Comparison of ENCODE assay signal across 8 cellular contexts in genomic region chr1:246117066-246117791, GRCh38.
DNase-seq lines count a peak whose midpoint lies in the region; ATAC-seq and TF ChIP-seq lines count a peak whose summit lies in the region.

No MANE protein-coding gene starts in this region.

- H2AFZ ChIP-seq in HCT116 (ENCODE audit: low read depth, low read length, poor library complexity, severe bottlenecking), result no peak overlapping the region

- H3K4me3 Mint-ChIP-seq in stimulated activated naive B cell treated with anti-CD40 and anti-IgM and Interleukin-4, amounts not matched to agents 10 μg/mL and 1 μg/mL and 100 μg/mL, for 72 hours, result peak overlapping the region; percentile 45 to 69

- DNase-seq in stimulated activated naive CD4-positive, alpha-beta T cell (lab: John Stamatoyannopoulos, UW), result peak; percentile 10 to 83 (median 60)
- DNase-seq in stimulated activated naive CD4-positive, alpha-beta T cell treated with Interleukin-2 at 50 U/mL for 16 hours (lab: John Stamatoyannopoulos, UW), result no peak
- DNase-seq in HCT116 (ENCODE audit: low read depth, low spot score) (no peak), MG63 (peak; percentile 9), astrocyte of the hippocampus (ENCODE audit: low read depth, low spot score) (peak; percentile 63), inferior parietal cortex (ENCODE audit: extremely low spot score) (peak; percentile 50)
- DNase-seq in stimulated activated naive B cell treated with anti-CD40 and anti-IgM and Interleukin-4, amounts not matched to agents 10 μg/mL and 1 μg/mL and 100 μg/mL, for 72 hours, result peak; percentile 11

- no peaks in the 10 kb centered on the region for H3K27me3 Mint-ChIP-seq in stimulated activated naive B cell treated with anti-CD40 and anti-IgM and Interleukin-4, amounts not matched to agents 10 μg/mL and 1 μg/mL and 100 μg/mL, for 72 hours

- no TSS peak for BruUV-seq in HCT116 (replicated peaks; lab: Mats Ljungman, UMichigan)

- H3K79me2 ChIP-seq in HCT116 (ENCODE audit: insufficient read depth, low read length), result no peaks in the 10 kb centered on the region

- H3K27ac ChIP-seq in HCT116 (ENCODE audit: low read depth, low read length), result no peak overlapping the region

- peak in 2 of 3 experiments; percentile 26 to 31; a peak in 1 of 6 replicates for TF ChIP-seq CTCF in HCT116 (IDR thresholded peaks at IDR 0.05 in 2 of 3, conservative IDR thresholded peaks at IDR 0.05 in 1 of 3; ENCODE audit: borderline replicate concordance in 1 of 3, insufficient read depth in 1 of 3, low read depth in 2 of 3, low read length in 2 of 3)

- RAD21 ChIA-PET in HCT116 (lab: Charles Lee; ENCODE audit: low non-redundant PET in 1 of 2, low total read pairs in 2 of 2, uncharacterized antibody in 2 of 2, unreplicated experiment in 2 of 2), result no interaction called here

- H3K27ac Mint-ChIP-seq in stimulated activated naive B cell treated with anti-CD40 and anti-IgM and Interleukin-4, amounts not matched to agents 10 μg/mL and 1 μg/mL and 100 μg/mL, for 72 hours, result peak overlapping the region; percentile 76

- intact Hi-C loops in HCT116 (cut with micrococcal nuclease), result loop anchor here (10.0 kb wide), 1 partner anchor 962 kb away; the partner anchor contains the start of gene KIF26B

- H3K36me3 Mint-ChIP-seq in stimulated activated naive B cell treated with anti-CD40 and anti-IgM and Interleukin-4, amounts not matched to agents 10 μg/mL and 1 μg/mL and 100 μg/mL, for 72 hours, result peaks cover 2 to 17% of the 10 kb centered on the region in 2 donors

- peaks cover 11 to 18% of the 10 kb centered on the region in 2 donors for H3K4me1 Mint-ChIP-seq in stimulated activated naive B cell treated with anti-CD40 and anti-IgM and Interleukin-4, amounts not matched to agents 10 μg/mL and 1 μg/mL and 100 μg/mL, for 72 hours

- H3K27me3 ChIP-seq in HCT116 (ENCODE audit: insufficient read depth, low read length) (no peaks in the 10 kb centered on the region), MG63 (no peaks in the 10 kb centered on the region)

- no peak overlapping the region for H3K4me2 ChIP-seq in HCT116 (ENCODE audit: low read length)

- H3K9ac ChIP-seq in HCT116 (ENCODE audit: low read length), result no peak overlapping the region

- peak; percentile 88 for ATAC-seq in HCT116
- peak; percentile 98 for ATAC-seq in SK-N-SH treated with all-trans-retinoic acid at 6 μM for 48 hours
- peak; percentile 95 to 97 for ATAC-seq in stimulated activated naive B cell treated with anti-CD40 and anti-IgM and Interleukin-4, amounts not matched to agents 10 μg/mL and 1 μg/mL and 100 μg/mL, for 72 hours (replicated peaks)

- POLR2A ChIA-PET in HCT116 (lab: Charles Lee), result no interaction called here

- H3K9me2 ChIP-seq in HCT116 (ENCODE audit: insufficient read depth), result no peaks in the 10 kb centered on the region

- peak; percentile 41; the same call in 1 of the 2 replicates for TF ChIP-seq RAD21 in HCT116 (IDR thresholded peaks at IDR 0.05; ENCODE audit: low read depth)

- no peaks in the 10 kb centered on the region for H3K36me3 ChIP-seq in HCT116 (ENCODE audit: control insufficient read depth in 1 of 2, insufficient read depth in 2 of 2, low read length in 2 of 2)
- no peaks in the 10 kb centered on the region for H3K36me3 ChIP-seq in MG63

- H4K20me1 ChIP-seq in HCT116 (ENCODE audit: insufficient read depth), result no peaks in the 10 kb centered on the region

- H3K4me3 ChIP-seq in HCT116 (replicated peaks in 1 of 2; ENCODE audit: low read depth in 1 of 2, low read length in 2 of 2) (no peak overlapping the region), MG63 (no peak overlapping the region)

- no peak for TF ChIP-seq POLR2A in HCT116 (IDR thresholded peaks at IDR 0.05; ENCODE audit: borderline replicate concordance, extremely low read depth, insufficient read depth, insufficient read length)

- no peaks in the 10 kb centered on the region for H3K4me1 ChIP-seq in HCT116 (ENCODE audit: control insufficient read depth in 1 of 2, insufficient read depth in 2 of 2, low read length in 2 of 2)

- CTCF ChIA-PET in HCT116 (lab: Charles Lee), result no interaction called here

- no peaks in the 10 kb centered on the region for H3K9me3 Mint-ChIP-seq in stimulated activated naive B cell treated with anti-CD40 and anti-IgM and Interleukin-4, amounts not matched to agents 10 μg/mL and 1 μg/mL and 100 μg/mL, for 72 hours

- H3K9me3 ChIP-seq in HCT116 (ENCODE audit: control insufficient read depth in 1 of 2, insufficient read depth in 1 of 2, low read depth in 1 of 2, low read length in 2 of 2) (no peaks in the 10 kb centered on the region), MG63 (no peaks in the 10 kb centered on the region)

TF ChIP-seq in HCT116, 20 proteins besides CTCF, POLR2A, EP300 and RAD21:
- TF ChIP-seq ZFX (IDR thresholded peaks at IDR 0.05) (no peak), REST (IDR thresholded peaks at IDR 0.05; ENCODE audit: low read depth) (no peak), EZH2 (IDR thresholded peaks at IDR 0.05) (no peak), SRF (IDR thresholded peaks at IDR 0.05; ENCODE audit: low read depth) (no peak)

TF ChIP-seq in SK-N-SH treated with all-trans-retinoic acid at 6 μM for 48 hours, 23 proteins besides CTCF, POLR2A, EP300 and RAD21:
- TF ChIP-seq TCF4 (CRISPR knock-in tag; IDR thresholded peaks at IDR 0.05; ENCODE audit: borderline replicate concordance), result no peak
- TF ChIP-seq ARNTL (CRISPR knock-in tag; IDR thresholded peaks at IDR 0.05; ENCODE audit: borderline replicate concordance, low read depth), result no peak
- no peak for TF ChIP-seq ZC3H10 (CRISPR knock-in tag; IDR thresholded peaks at IDR 0.05)
- no peak for TF ChIP-seq SNAI2 (CRISPR knock-in tag; IDR thresholded peaks at IDR 0.05)
- no peak for TF ChIP-seq OSR1 (CRISPR knock-in tag; IDR thresholded peaks at IDR 0.05)
- no peak for TF ChIP-seq ISL1 (CRISPR knock-in tag; IDR thresholded peaks at IDR 0.05)
- no peak for TF ChIP-seq RARB (CRISPR knock-in tag; IDR thresholded peaks at IDR 0.05)
- TF ChIP-seq TSHZ2 (CRISPR knock-in tag; IDR thresholded peaks at IDR 0.05), result no peak
- TF ChIP-seq ZNF8 (CRISPR knock-in tag; IDR thresholded peaks at IDR 0.05), result no peak
- no peak for TF ChIP-seq BACH2 (CRISPR knock-in tag; IDR thresholded peaks at IDR 0.05; ENCODE audit: borderline replicate concordance)
- no peak for TF ChIP-seq ZNF70 (CRISPR knock-in tag; IDR thresholded peaks at IDR 0.05)
- no peak for TF ChIP-seq TOX (CRISPR knock-in tag; IDR thresholded peaks at IDR 0.05; ENCODE audit: borderline replicate concordance)
- no peak for TF ChIP-seq CSRNP3 (CRISPR knock-in tag; IDR thresholded peaks at IDR 0.05)
- no peak for TF ChIP-seq ZFP3 (CRISPR knock-in tag; IDR thresholded peaks at IDR 0.05)
- no peak for TF ChIP-seq PATZ1 (CRISPR knock-in tag; IDR thresholded peaks at IDR 0.05; ENCODE audit: borderline replicate concordance)
- no peak for TF ChIP-seq CSDC2 (CRISPR knock-in tag; IDR thresholded peaks at IDR 0.05)

Comparison
In these comparisons a context has a peak if more than half of its experiments do, and no peak if none do; other contexts are left out.
1. DNase-seq: peak in stimulated activated naive CD4-positive, alpha-beta T cell (6 of 6), MG63 (single experiment), astrocyte of the hippocampus (single experiment), inferior parietal cortex (single experiment) and stimulated activated naive B cell treated with anti-CD40 and anti-IgM and Interleukin-4, amounts not matched to agents 10 μg/mL and 1 μg/mL and 100 μg/mL, for 72 hours (single experiment); none in stimulated activated naive CD4-positive, alpha-beta T cell treated with Interleukin-2 at 50 U/mL for 16 hours (single experiment) and HCT116 (single experiment).
2. Peak in every context shown above with its lines, with median percentiles within 50 percentile points of each other: ATAC-seq.